Comparison of ENCODE assay signal across 17 cellular contexts in the genomic region with DNA sequence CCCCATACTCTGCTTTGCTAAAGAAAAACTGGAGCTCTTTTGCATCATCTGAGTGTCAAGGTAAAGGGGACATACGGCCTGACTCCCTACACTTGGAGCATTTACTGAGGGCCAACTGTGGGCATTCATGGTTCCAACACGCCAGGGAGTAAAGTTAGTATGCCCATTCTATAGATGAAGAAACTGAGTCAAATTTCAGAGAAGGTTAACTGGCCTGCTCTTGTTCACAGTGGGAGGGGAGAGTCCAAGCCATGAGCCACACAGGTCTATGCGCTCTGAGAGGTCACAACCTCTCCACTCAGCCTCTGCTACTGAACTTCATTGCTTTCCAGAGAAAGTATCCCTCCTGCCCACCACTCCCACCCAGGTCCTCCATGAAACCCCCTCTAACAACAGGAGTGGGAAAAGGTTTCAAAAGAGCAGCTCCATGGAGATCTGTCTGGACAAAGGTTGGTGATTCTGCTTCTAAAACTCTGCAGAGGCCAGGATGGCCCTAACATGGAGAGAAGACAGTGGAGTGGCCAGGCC. TPM values are rescaled to one million over a fixed set of nuclear protein-coding genes. Genes with fewer than 3 reads are reported as not detected.
"Had no signal": no experiment of that assay in that cellular context is flagged by ENCODE, and none has a peak within 500 bp of the region (broad histone marks: within the 10 kb centered on the region; RNA-seq: fewer than 3 reads in every experiment).

No MANE protein-coding gene starts in this region.

- H3K27ac ChIP-seq: left ventricle myocardium inferior, parathyroid adenoma, spleen, upper lobe of left lung had no signal

- H2AFZ ChIP-seq: parathyroid adenoma had no signal

- H3K36me3 ChIP-seq: left ventricle myocardium inferior, spleen, upper lobe of left lung had no signal

- H3K27me3 ChIP-seq: spleen, upper lobe of left lung had no signal

- ATAC-seq: stimulated activated naive CD8-positive, alpha-beta T cell treated with anti-CD3 and anti-CD28 coated beads, Interleukin-15, Interleukin-2, amounts not matched to agents 100 U/mL and 50 U/mL, for 24 hours; T-helper 17 cell had no signal

- H3K4me3 ChIP-seq: left ventricle myocardium inferior, spleen, upper lobe of left lung had no signal

- H3K9ac ChIP-seq: parathyroid adenoma had no signal

- H3K4me1 ChIP-seq: parathyroid adenoma had no signal

- DNase-seq: activated CD4-positive, alpha-beta memory T cell treated with anti-CD3 and anti-CD28 coated beads, Interleukin-2, amount 10 ng/mL, durations not matched to agents 7 days and 5 days; activated CD4-positive, alpha-beta T cell treated with anti-CD3 and anti-CD28 coated beads for 48 hours; activated CD4-positive, CD25-positive, alpha-beta regulatory T cell; activated naive CD4-positive, alpha-beta T cell treated with anti-CD3 and anti-CD28 coated beads, Interleukin-2, amount 10 ng/mL, durations not matched to agents 7 days and 5 days; amygdala; cerebellar nuclear complex; cortex of kidney; immature natural killer cell; left ventricle myocardium inferior; mammary epithelial cell; spleen; stimulated activated CD4-positive, alpha-beta T cell treated with anti-CD3 and anti-CD28 coated beads, Interleukin-4, amount 100 ng/mL, for 4 hours; stimulated activated naive CD8-positive, alpha-beta T cell treated with anti-CD3 and anti-CD28 coated beads, Interleukin-15, Interleukin-2, amounts not matched to agents 100 U/mL and 50 U/mL, for 24 hours; T-helper 17 cell; upper lobe of left lung had no signal

- H3K9me3 ChIP-seq: left ventricle myocardium inferior, spleen, upper lobe of left lung had no signal

- H3K79me2 ChIP-seq: parathyroid adenoma had no signal

RNA-seq across cellular contexts. Expression of gene KCNN3, which starts 6.8 kb away (rescaled TPM):
- total RNA-seq: fibroblast of villous mesenchyme, mammary epithelial cell had no signal
- polyA plus RNA-seq: immature natural killer cell had no signal
